ENCODE assay signal across 12 cellular contexts in genomic region chr2:68468801-68469200, GRCh38. TPM values are rescaled to one million over a fixed set of nuclear protein-coding genes. Genes with fewer than 3 reads are reported as not detected.
A peak's percentile ranks its signal among the peaks of the same experiment; 100 is the strongest.
DNase-seq lines count a peak whose midpoint lies in the region; ATAC-seq and TF ChIP-seq lines count a peak whose summit lies in the region.
"Had no signal": no experiment of that assay in that cellular context is flagged by ENCODE, and none has a peak within 500 bp of the region (broad histone marks: within the 10 kb centered on the region; RNA-seq: fewer than 3 reads in every experiment).

No MANE protein-coding gene starts in this region.

- intact Hi-C loops in activated CD4-positive, alpha-beta memory T cell treated with anti-CD3 and anti-CD28 coated beads for 36 hours (cut with micrococcal nuclease) = loop anchor here (5.0 kb wide), 2 partner anchors 1174 to 1364 kb away; partner anchors contain the start of gene AAK1
- intact Hi-C loops in psoas muscle (cut with DNase I) = loop anchor here in 1 of 2 donors (5.0 kb wide), 1 partner anchor 54 kb away; no protein-coding TSS in a partner anchor

- POLR2A ChIA-PET in activated CD4-positive, alpha-beta memory T cell treated with anti-CD3 and anti-CD28 coated beads for 36 hours (lab: Charles Lee) = interaction anchor here (0.5 kb wide), 1 partner anchor 13 kb away, joined by 5 read pairs; no protein-coding TSS in a partner anchor
- POLR2A ChIA-PET in activated CD4-positive, alpha-beta memory T cell treated with anti-CD3 and anti-CD28 coated beads, Interleukin-2, amount 10 ng/mL, durations not matched to agents 7 days and 5 days (lab: Charles Lee) = interaction anchor here (0.8 to 4.5 kb wide), 8 partner anchors 19 to 453 kb away, joined by 3 to 35 read pairs (median 6); partner anchors contain the start of gene PPP3R1

- H3K27me3 ChIP-seq in Loucy (ENCODE audit: insufficient read depth, low read length, poor library complexity, severe bottlenecking) (no peaks in the 10 kb centered on the region), psoas muscle (ENCODE audit: insufficient read depth in 3 of 3, low read length in 2 of 3) (no peaks in the 10 kb centered on the region)

- CTCF ChIA-PET in activated CD4-positive, alpha-beta memory T cell treated with anti-CD3 and anti-CD28 coated beads for 36 hours (lab: Charles Lee) = interaction anchor here (0.7 to 3.4 kb wide), 7 partner anchors 19 to 838 kb away, joined by 3 to 15 read pairs (median 8); no protein-coding TSS in a partner anchor
- CTCF ChIA-PET in activated CD4-positive, alpha-beta memory T cell treated with anti-CD3 and anti-CD28 coated beads, Interleukin-2, amount 10 ng/mL, durations not matched to agents 7 days and 5 days (lab: Charles Lee) = interaction anchor here (1.8 to 2.6 kb wide), 2 partner anchors 19 to 240 kb away, joined by 7 to 11 read pairs; no protein-coding TSS in a partner anchor

- H3K4me2 ChIP-seq in Loucy (ENCODE audit: low read depth, low read length, poor library complexity, severe bottlenecking) = peak overlapping the region; percentile 79

- no peaks in the 10 kb centered on the region for H4K20me1 ChIP-seq in Loucy (ENCODE audit: insufficient read depth, low read length, poor library complexity, severe bottlenecking)

- no peak for DNase-seq in activated CD4-positive, alpha-beta memory T cell treated with anti-CD3 and anti-CD28 coated beads for 36 hours
- no peak for DNase-seq in activated CD4-positive, alpha-beta memory T cell treated with anti-CD3 and anti-CD28 coated beads, Interleukin-2, amount 10 ng/mL, durations not matched to agents 7 days and 5 days
- DNase-seq in central memory CD8-positive, alpha-beta T cell (ENCODE audit: low spot score in 2 of 2) = no peak
- DNase-seq in psoas muscle (no peak), NCI-H2227 treated with DMSO at 0.1 percent for 48 hours (lab: John Stamatoyannopoulos, UW) (no peak)
- no peak for DNase-seq in stimulated activated CD4-positive, alpha-beta T cell treated with anti-CD3 and anti-CD28 coated beads, Interleukin-4, amount 100 ng/mL, for 24 hours
- DNase-seq: GDM1, NCI-H1105 treated with DMSO at 0.1 percent for 48 hours, OCI-M1 had no signal

- H3K4me1 Mint-ChIP-seq in activated CD4-positive, alpha-beta memory T cell treated with anti-CD3 and anti-CD28 coated beads for 36 hours (ENCODE audit: low read depth) = peaks cover 53% of the 10 kb centered on the region
- peaks cover 43% of the 10 kb centered on the region for H3K4me1 Mint-ChIP-seq in activated CD4-positive, alpha-beta memory T cell treated with anti-CD3 and anti-CD28 coated beads, Interleukin-2, amount 10 ng/mL, durations not matched to agents 7 days and 5 days
- peaks cover 44% of the 10 kb centered on the region for H3K4me1 Mint-ChIP-seq in central memory CD8-positive, alpha-beta T cell

- H3K36me3 ChIP-seq in Loucy (ENCODE audit: insufficient read depth, low read length) = no peaks in the 10 kb centered on the region
- peaks cover 0 to 14% of the 10 kb centered on the region in 2 donors for H3K36me3 ChIP-seq in psoas muscle (ENCODE audit: insufficient read depth in 1 of 2, low read depth in 1 of 2)
- H3K36me3 ChIP-seq: HAP-1 had no signal

- peak overlapping the region; percentile 3 for H3K4me3 Mint-ChIP-seq in activated CD4-positive, alpha-beta memory T cell treated with anti-CD3 and anti-CD28 coated beads for 36 hours
- no peak overlapping the region for H3K4me3 Mint-ChIP-seq in activated CD4-positive, alpha-beta memory T cell treated with anti-CD3 and anti-CD28 coated beads, Interleukin-2, amount 10 ng/mL, durations not matched to agents 7 days and 5 days
- peak overlapping the region; percentile 96 for H3K4me3 Mint-ChIP-seq in central memory CD8-positive, alpha-beta T cell

- peaks cover 24% of the 10 kb centered on the region for H3K79me2 ChIP-seq in Loucy (ENCODE audit: insufficient read depth, low read length)

- H3K9ac ChIP-seq in Loucy (ENCODE audit: low read depth, low read length, poor library complexity, severe bottlenecking) = peak overlapping the region; percentile 82

- 82 to 92% (median 83%) methylated on average over 2 of the region's 2 CpGs for WGBS in psoas muscle, 3 donors

- no peaks in the 10 kb centered on the region for H3K9me3 ChIP-seq in Loucy (ENCODE audit: insufficient read depth, low read depth, low read length)
- no peaks in the 10 kb centered on the region for H3K9me3 ChIP-seq in psoas muscle
- H3K9me3 ChIP-seq: HAP-1 had no signal

- H2AFZ ChIP-seq in Loucy (ENCODE audit: low read length) = no peak overlapping the region

- H3K27me3 Mint-ChIP-seq in activated CD4-positive, alpha-beta memory T cell treated with anti-CD3 and anti-CD28 coated beads for 36 hours = no peaks in the 10 kb centered on the region
- peaks cover 2% of the 10 kb centered on the region for H3K27me3 Mint-ChIP-seq in activated CD4-positive, alpha-beta memory T cell treated with anti-CD3 and anti-CD28 coated beads, Interleukin-2, amount 10 ng/mL, durations not matched to agents 7 days and 5 days
- no peaks in the 10 kb centered on the region for H3K27me3 Mint-ChIP-seq in central memory CD8-positive, alpha-beta T cell

- no peak overlapping the region for H3K27ac ChIP-seq in psoas muscle

- H3K27ac Mint-ChIP-seq in activated CD4-positive, alpha-beta memory T cell treated with anti-CD3 and anti-CD28 coated beads for 36 hours = no peak overlapping the region
- no peak overlapping the region for H3K27ac Mint-ChIP-seq in activated CD4-positive, alpha-beta memory T cell treated with anti-CD3 and anti-CD28 coated beads, Interleukin-2, amount 10 ng/mL, durations not matched to agents 7 days and 5 days
- peak overlapping the region; percentile 96 for H3K27ac Mint-ChIP-seq in central memory CD8-positive, alpha-beta T cell (ENCODE audit: low read depth)

- no peaks in the 10 kb centered on the region for H3K9me3 Mint-ChIP-seq in activated CD4-positive, alpha-beta memory T cell treated with anti-CD3 and anti-CD28 coated beads for 36 hours
- no peaks in the 10 kb centered on the region for H3K9me3 Mint-ChIP-seq in activated CD4-positive, alpha-beta memory T cell treated with anti-CD3 and anti-CD28 coated beads, Interleukin-2, amount 10 ng/mL, durations not matched to agents 7 days and 5 days
- no peaks in the 10 kb centered on the region for H3K9me3 Mint-ChIP-seq in central memory CD8-positive, alpha-beta T cell

- H3K4me3 ChIP-seq in Loucy (ENCODE audit: low read length, poor library complexity, severe bottlenecking) (peak overlapping the region; percentile 90), psoas muscle (peak overlapping the region; percentile 96)

- TF ChIP-seq CTCF in Loucy (conservative IDR thresholded peaks at IDR 0.05; ENCODE audit: low read length) = no peak
- TF ChIP-seq CTCF in psoas muscle (IDR thresholded peaks at IDR 0.05) = no peak

- H3K36me3 Mint-ChIP-seq in activated CD4-positive, alpha-beta memory T cell treated with anti-CD3 and anti-CD28 coated beads for 36 hours = no peaks in the 10 kb centered on the region
- peaks cover 11% of the 10 kb centered on the region for H3K36me3 Mint-ChIP-seq in activated CD4-positive, alpha-beta memory T cell treated with anti-CD3 and anti-CD28 coated beads, Interleukin-2, amount 10 ng/mL, durations not matched to agents 7 days and 5 days (ENCODE audit: low read depth)
- H3K36me3 Mint-ChIP-seq in central memory CD8-positive, alpha-beta T cell (ENCODE audit: insufficient read depth) = peaks cover 17% of the 10 kb centered on the region

- H3K9me2 ChIP-seq in Loucy (replicated peaks; ENCODE audit: low read depth, low read length) = no peaks in the 10 kb centered on the region

- H3F3A ChIP-seq in Loucy (ENCODE audit: low read depth) = no peaks in the 10 kb centered on the region

- ATAC-seq in central memory CD8-positive, alpha-beta T cell (replicated peaks; ENCODE audit: extremely low read depth, poor library complexity, severe bottlenecking) = no peak
- ATAC-seq in psoas muscle = no peak
- ATAC-seq in HG03521 (IDR thresholded peaks at IDR 0.05; ENCODE audit: unreplicated experiment) = no peak

- H3K4me1 ChIP-seq in Loucy (ENCODE audit: insufficient read depth, low read length, poor library complexity, severe bottlenecking) (peaks cover 28% of the 10 kb centered on the region), psoas muscle (peaks cover 8% of the 10 kb centered on the region)

RNA-seq across cellular contexts. Expression of gene APLF, which starts 1.4 kb away (rescaled TPM):
- total RNA-seq in activated CD4-positive, alpha-beta memory T cell treated with anti-CD3 and anti-CD28 coated beads for 36 hours = 1 to 10 TPM; 3.0 to 3.1 TPM
- 1 to 10 TPM; 2.8 to 3.6 TPM for total RNA-seq in activated CD4-positive, alpha-beta memory T cell treated with anti-CD3 and anti-CD28 coated beads, Interleukin-2, amount 10 ng/mL, durations not matched to agents 7 days and 5 days
- 1 to 10 TPM; 2.8 to 4.3 (median 3.6) TPM for total RNA-seq in psoas muscle
- 1 to 10 TPM in 2 of 3 donors, under 1 TPM in 1; 0.52 to 1.6 (median 1.4) TPM for polyA plus RNA-seq in psoas muscle

RNA-seq across cellular contexts. Expression of gene FBXO48, which starts 1.7 kb away (rescaled TPM):
- 1 to 10 TPM; 2.3 to 2.6 TPM for total RNA-seq in activated CD4-positive, alpha-beta memory T cell treated with anti-CD3 and anti-CD28 coated beads for 36 hours
- 1 to 10 TPM; 5.0 to 5.4 TPM for total RNA-seq in activated CD4-positive, alpha-beta memory T cell treated with anti-CD3 and anti-CD28 coated beads, Interleukin-2, amount 10 ng/mL, durations not matched to agents 7 days and 5 days
- total RNA-seq in psoas muscle = 1 to 10 TPM in 2 of 4 donors, under 1 TPM in 2; 0.90 to 2.4 (median 1.6) TPM
- 1 to 10 TPM in 1 of 3 donors, under 1 TPM in 2; 0.57 to 4.3 (median 0.87) TPM for polyA plus RNA-seq in psoas muscle
